ENCODE assay signal across 9 cellular contexts in the genomic region with DNA sequence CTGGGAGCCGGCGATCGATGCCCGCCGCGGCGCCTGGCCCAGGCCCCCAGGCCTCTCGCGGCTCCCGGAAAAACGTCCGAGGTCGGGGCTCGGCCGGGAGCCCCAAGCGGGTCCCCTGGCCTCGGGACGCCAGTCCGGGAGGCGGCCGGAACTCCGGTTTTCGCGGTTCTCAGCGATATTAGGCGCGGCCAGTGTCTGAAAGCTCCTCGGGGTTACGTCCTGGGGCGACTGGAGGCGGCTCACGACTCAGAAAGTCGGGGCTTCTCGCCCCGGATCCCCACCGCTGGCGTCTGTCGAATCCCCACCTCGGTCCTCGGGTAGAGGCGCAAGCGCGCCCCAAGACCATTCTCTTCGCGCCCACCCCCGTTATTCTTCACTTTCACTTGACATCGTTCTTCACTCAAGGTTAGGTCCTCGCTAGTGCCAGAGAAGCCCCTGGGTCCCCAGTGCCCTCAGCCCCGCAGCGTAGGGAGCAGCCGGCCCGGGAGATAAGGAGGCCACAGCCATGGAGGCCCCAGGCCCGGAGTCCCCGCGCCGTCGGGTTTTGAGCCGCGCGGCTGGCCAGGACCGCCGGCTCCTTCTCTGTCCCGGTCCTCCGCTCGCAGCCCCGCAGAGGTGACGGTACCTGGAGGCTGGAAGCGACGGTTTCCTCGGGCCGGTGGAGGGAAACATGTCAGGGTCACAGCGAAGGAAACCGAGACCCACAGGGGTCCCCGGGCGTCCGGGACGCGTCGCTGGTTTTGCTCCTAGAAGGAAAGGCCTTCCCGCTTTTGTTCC. TPM values are rescaled to one million over a fixed set of nuclear protein-coding genes. Genes with fewer than 3 reads are reported as not detected.
A peak's percentile ranks its signal among the peaks of the same experiment; 100 is the strongest.
DNase-seq lines count a peak whose midpoint lies in the region; ATAC-seq and TF ChIP-seq lines count a peak whose summit lies in the region.
"Had no signal": no experiment of that assay in that cellular context is flagged by ENCODE, and none has a peak within 500 bp of the region (broad histone marks: within the 10 kb centered on the region; RNA-seq: fewer than 3 reads in every experiment).

No MANE protein-coding gene starts in this region.

- intact Hi-C loops in left colon (cut with DNase I, micrococcal nuclease): no loop called here

- peak overlapping the region; percentile 80; the same call in 1 of the 2 replicates for H3K27ac ChIP-seq in VCaP

- peak; percentile 25 for ATAC-seq in HG02840 (IDR thresholded peaks at IDR 0.05; ENCODE audit: low FRiP score, unreplicated experiment)
- peak; percentile 45 for ATAC-seq in left colon

- in situ Hi-C loops in GM13976 (cut with MboI; ENCODE audit: low sequenced_read_pairs, unreplicated experiment) (no loop called here), KBM-7 (cut with MboI; ENCODE audit: low pct_unique_long_range_greater_than_20kb, low sequenced_read_pairs) (no loop called here)

- DNase-seq in GM13976 (ENCODE audit: low spot score) (peak; percentile 63), left colon (peak in 1 of 2 donors; percentile 42), NCI-H2029 treated with DMSO at 0.1 percent for 48 hours (lab: John Stamatoyannopoulos, UW) (no peak), KBM-7 (no peak)
- peak; percentile 39 for DNase-seq in central memory CD4-positive, alpha-beta T cell
- peak in 3 of 4 experiments; percentile 18 to 25 (median 21) for DNase-seq in stimulated activated CD4-positive, alpha-beta T cell treated with anti-CD3 and anti-CD28 coated beads, Interleukin-1b, Interleukin-23, amount 100 ng/mL, for 24 hours (ENCODE audit: low read depth in 4 of 4, low spot score in 1 of 4)

- TF ChIP-seq CTCF in GM13976 (IDR thresholded peaks at IDR 0.05; ENCODE audit: borderline replicate concordance, control extremely low read depth, extremely low read depth, insufficient read depth, missing control alignments): no peak
- no peak for TF ChIP-seq CTCF in VCaP (conservative IDR thresholded peaks at IDR 0.05)

RNA-seq across cellular contexts. Expression of gene EBLN1, which starts 35.2 kb away (rescaled TPM):
- total RNA-seq in left colon: not detected
- total RNA-seq: T-helper 1 cell treated with Interleukin-12 subunit alpha and Interleukin-12 subunit beta and Interleukin-4 antibody, amounts not matched to agents 30 ng/mL and 1 ng/mL, for 36 hours had no signal

Comparison
In these comparisons a context has a peak if more than half of its experiments do, and no peak if none do; other contexts are left out.
1. DNase-seq: peak in GM13976 (single experiment), central memory CD4-positive, alpha-beta T cell (single experiment) and stimulated activated CD4-positive, alpha-beta T cell treated with anti-CD3 and anti-CD28 coated beads, Interleukin-1b, Interleukin-23, amount 100 ng/mL, for 24 hours (3 of 4); none in NCI-H2029 treated with DMSO at 0.1 percent for 48 hours (single experiment) and KBM-7 (single experiment).